In the genomic region with DNA sequence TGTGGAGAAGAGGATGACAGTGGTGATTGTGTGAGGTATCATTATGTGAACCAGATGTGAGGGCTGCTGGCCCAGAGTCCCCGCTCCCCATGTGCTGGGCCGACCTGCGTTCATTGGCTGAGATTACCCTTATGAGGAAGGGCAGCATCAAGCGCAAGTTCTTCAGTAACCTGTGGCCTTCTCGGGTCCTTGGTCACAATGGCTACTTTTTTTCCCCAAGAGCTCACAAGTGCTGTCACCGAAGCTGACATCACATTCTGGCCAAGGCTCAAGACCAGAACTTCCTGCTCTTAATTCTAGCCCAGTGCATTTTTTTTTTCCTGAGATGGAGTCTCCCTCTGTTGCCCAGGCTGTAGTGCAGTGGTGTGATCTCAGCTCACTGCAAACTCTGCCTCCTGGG, we compare ENCODE assay signal across 19 cellular contexts.
"Had no signal": no experiment of that assay in that cellular context is flagged by ENCODE, and none has a peak within 500 bp of the region (broad histone marks: within the 10 kb centered on the region; RNA-seq: fewer than 3 reads in every experiment).

No MANE protein-coding gene starts in this region.

- H3K9me3 ChIP-seq: esophagus squamous epithelium, mucosa of descending colon, spleen had no signal

- H3K4me3 ChIP-seq: cardiac muscle cell, esophagus squamous epithelium, mucosa of descending colon, spleen had no signal

- H3K27me3 Mint-ChIP-seq: activated CD4-positive, alpha-beta memory T cell treated with anti-CD3 and anti-CD28 coated beads for 36 hours had no signal

- H3K36me3 Mint-ChIP-seq: activated CD4-positive, alpha-beta memory T cell treated with anti-CD3 and anti-CD28 coated beads for 36 hours; activated naive CD4-positive, alpha-beta T cell treated with anti-CD3 and anti-CD28 coated beads, Interleukin-2, amount 50 U/mL, for 72 hours; memory B cell; naive thymus-derived CD4-positive, alpha-beta T cell; stimulated activated naive B cell treated with anti-CD40 and anti-IgM and Interleukin-4, amounts not matched to agents 10 μg/mL and 1 μg/mL and 100 μg/mL, for 72 hours; WTC11 had no signal

- H3K4me1 ChIP-seq: esophagus squamous epithelium had no signal

- H3K9me3 Mint-ChIP-seq: activated CD4-positive, alpha-beta memory T cell treated with anti-CD3 and anti-CD28 coated beads for 36 hours; activated naive CD4-positive, alpha-beta T cell treated with anti-CD3 and anti-CD28 coated beads, Interleukin-2, amount 50 U/mL, for 72 hours; activated T-helper 1 cell treated with anti-CD3 and anti-CD28 coated beads, Interleukin-12 subunit alpha, Interleukin-12 subunit beta, Interleukin-2, Interleukin-4 antibody, amounts not matched to agents 30 ng/mL and 10 ng/mL and 1 ng/mL, durations not matched to agents 14 hours and 24 hours and 36 hours; effector memory CD8-positive, alpha-beta T cell; naive thymus-derived CD4-positive, alpha-beta T cell; stimulated activated naive B cell treated with anti-CD40 and anti-IgM and Interleukin-4, amounts not matched to agents 10 μg/mL and 1 μg/mL and 100 μg/mL, for 72 hours; T-helper 2 cell treated with Interferon-gamma antibody and Interleukin-4, amounts not matched to agents 5 μg/mL and 100 μg/mL, for 36 hours; WTC11 had no signal

- H3K27ac Mint-ChIP-seq: activated CD4-positive, alpha-beta memory T cell treated with anti-CD3 and anti-CD28 coated beads for 36 hours; activated naive CD4-positive, alpha-beta T cell treated with anti-CD3 and anti-CD28 coated beads, Interleukin-2, amount 50 U/mL, for 72 hours; activated T-helper 1 cell treated with anti-CD3 and anti-CD28 coated beads, Interleukin-12 subunit alpha, Interleukin-12 subunit beta, Interleukin-2, Interleukin-4 antibody, amounts not matched to agents 30 ng/mL and 10 ng/mL and 1 ng/mL, durations not matched to agents 14 hours and 24 hours and 36 hours; effector memory CD8-positive, alpha-beta T cell; memory B cell; naive thymus-derived CD4-positive, alpha-beta T cell; stimulated activated naive B cell treated with anti-CD40 and anti-IgM and Interleukin-4, amounts not matched to agents 10 μg/mL and 1 μg/mL and 100 μg/mL, for 72 hours; T-helper 2 cell treated with Interferon-gamma antibody and Interleukin-4, amounts not matched to agents 5 μg/mL and 100 μg/mL, for 36 hours; WTC11 had no signal

- H3K36me3 ChIP-seq: cardiac muscle cell, esophagus squamous epithelium, spleen had no signal

- H3K27ac ChIP-seq: cardiac muscle cell, esophagus squamous epithelium, spleen had no signal

- ATAC-seq: activated naive CD4-positive, alpha-beta T cell treated with anti-CD3 and anti-CD28 coated beads, Interleukin-2, amount 50 U/mL, for 72 hours; effector memory CD8-positive, alpha-beta T cell; mucosa of descending colon; naive thymus-derived CD4-positive, alpha-beta T cell; stimulated activated naive B cell treated with anti-CD40 and anti-IgM and Interleukin-4, amounts not matched to agents 10 μg/mL and 1 μg/mL and 100 μg/mL, for 72 hours; WTC11 had no signal

- H3K27me3 ChIP-seq: cardiac muscle cell, esophagus squamous epithelium, spleen had no signal

- DNase-seq: activated CD4-positive, alpha-beta memory T cell treated with anti-CD3 and anti-CD28 coated beads for 36 hours; activated CD4-positive, alpha-beta T cell treated with anti-CD3 and anti-CD28 coated beads for 4 hours; activated gamma-delta T cell treated with Interleukin-2 at 50 U/mL for 16 hours; activated T-cell treated with anti-CD3 and anti-CD28 coated beads for 4 hours; effector memory CD8-positive, alpha-beta T cell; esophagus squamous epithelium; foreskin fibroblast; hippocampal formation; mucosa of descending colon; naive thymus-derived CD4-positive, alpha-beta T cell; spleen; stimulated activated CD4-positive, alpha-beta T cell treated with anti-CD3 and anti-CD28 coated beads, Interleukin-4, amount 100 ng/mL, for 4 hours; stimulated activated naive B cell treated with anti-CD40 and anti-IgM and Interleukin-4, amounts not matched to agents 10 μg/mL and 1 μg/mL and 100 μg/mL, for 72 hours had no signal

- H3K4me3 Mint-ChIP-seq: activated CD4-positive, alpha-beta memory T cell treated with anti-CD3 and anti-CD28 coated beads for 36 hours; activated T-helper 1 cell treated with anti-CD3 and anti-CD28 coated beads, Interleukin-12 subunit alpha, Interleukin-12 subunit beta, Interleukin-2, Interleukin-4 antibody, amounts not matched to agents 30 ng/mL and 10 ng/mL and 1 ng/mL, durations not matched to agents 14 hours and 24 hours and 36 hours; effector memory CD8-positive, alpha-beta T cell; memory B cell; naive thymus-derived CD4-positive, alpha-beta T cell; stimulated activated naive B cell treated with anti-CD40 and anti-IgM and Interleukin-4, amounts not matched to agents 10 μg/mL and 1 μg/mL and 100 μg/mL, for 72 hours; T-helper 2 cell treated with Interferon-gamma antibody and Interleukin-4, amounts not matched to agents 5 μg/mL and 100 μg/mL, for 36 hours; WTC11 had no signal
